In the genomic region with DNA sequence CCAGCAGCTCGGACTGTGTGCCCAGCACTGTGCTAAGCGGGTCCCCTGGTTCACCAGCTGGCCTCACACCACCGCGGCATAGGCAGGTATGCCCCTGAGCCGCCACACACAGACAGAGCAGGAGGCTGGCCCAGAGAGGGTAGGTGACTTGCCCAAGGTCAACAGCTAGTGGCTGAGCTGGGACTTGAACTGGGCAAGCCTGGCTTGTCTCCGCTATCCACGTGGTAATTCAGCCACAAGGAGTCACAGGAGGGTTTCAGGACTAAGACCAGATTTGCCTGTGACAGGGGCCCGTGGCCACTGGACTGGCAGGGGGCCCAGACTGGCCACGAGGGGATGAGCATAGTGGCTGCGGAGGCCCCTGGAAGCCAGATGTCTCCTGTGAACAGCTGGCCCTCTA, we compare ENCODE assay signal across 3 cellular contexts.
TF ChIP-seq lines count a peak whose summit lies in the region.

No MANE protein-coding gene starts in this region.

TF ChIP-seq in SK-N-SH, 30 proteins besides CTCF, POLR2A, EP300 and RAD21 (continued from another document):
- no peak for TF ChIP-seq MEF2A (IDR thresholded peaks at IDR 0.05; ENCODE audit: borderline replicate concordance, low read depth)
- TF ChIP-seq SIN3A (IDR thresholded peaks at IDR 0.05; ENCODE audit: borderline replicate concordance, low read depth, low read length) = no peak
- TF ChIP-seq, protein P1, sequence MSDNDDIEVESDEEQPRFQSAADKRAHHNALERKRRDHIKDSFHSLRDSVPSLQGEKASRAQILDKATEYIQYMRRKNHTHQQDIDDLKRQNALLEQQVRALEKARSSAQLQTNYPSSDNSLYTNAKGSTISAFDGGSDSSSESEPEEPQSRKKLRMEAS (IDR thresholded peaks at IDR 0.05; ENCODE audit: low read depth) = no peak
- TF ChIP-seq CHD2 (IDR thresholded peaks at IDR 0.05; ENCODE audit: low read length, partially characterized antibody) = no peak
- TF ChIP-seq, protein P2, sequence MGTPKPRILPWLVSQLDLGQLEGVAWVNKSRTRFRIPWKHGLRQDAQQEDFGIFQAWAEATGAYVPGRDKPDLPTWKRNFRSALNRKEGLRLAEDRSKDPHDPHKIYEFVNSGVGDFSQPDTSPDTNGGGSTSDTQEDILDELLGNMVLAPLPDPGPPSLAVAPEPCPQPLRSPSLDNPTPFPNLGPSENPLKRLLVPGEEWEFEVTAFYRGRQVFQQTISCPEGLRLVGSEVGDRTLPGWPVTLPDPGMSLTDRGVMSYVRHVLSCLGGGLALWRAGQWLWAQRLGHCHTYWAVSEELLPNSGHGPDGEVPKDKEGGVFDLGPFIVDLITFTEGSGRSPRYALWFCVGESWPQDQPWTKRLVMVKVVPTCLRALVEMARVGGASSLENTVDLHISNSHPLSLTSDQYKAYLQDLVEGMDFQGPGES (IDR thresholded peaks at IDR 0.05; ENCODE audit: low read depth, low read length) = no peak
- no peak for TF ChIP-seq FOXM1 (IDR thresholded peaks at IDR 0.05; ENCODE audit: low read depth)
- no peak for TF ChIP-seq TEAD4 (IDR thresholded peaks at IDR 0.05; ENCODE audit: borderline replicate concordance, insufficient read depth)
- TF ChIP-seq, protein P3, sequence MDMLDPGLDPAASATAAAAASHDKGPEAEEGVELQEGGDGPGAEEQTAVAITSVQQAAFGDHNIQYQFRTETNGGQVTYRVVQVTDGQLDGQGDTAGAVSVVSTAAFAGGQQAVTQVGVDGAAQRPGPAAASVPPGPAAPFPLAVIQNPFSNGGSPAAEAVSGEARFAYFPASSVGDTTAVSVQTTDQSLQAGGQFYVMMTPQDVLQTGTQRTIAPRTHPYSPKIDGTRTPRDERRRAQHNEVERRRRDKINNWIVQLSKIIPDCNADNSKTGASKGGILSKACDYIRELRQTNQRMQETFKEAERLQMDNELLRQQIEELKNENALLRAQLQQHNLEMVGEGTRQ (IDR thresholded peaks at IDR 0.05; ENCODE audit: borderline replicate concordance, low read depth, low read length) = no peak
- no peak for TF ChIP-seq YY1 (IDR thresholded peaks at IDR 0.05; ENCODE audit: low read depth)
- no peak for TF ChIP-seq MXI1 (IDR thresholded peaks at IDR 0.05; ENCODE audit: low read depth, low read length)
- no peak for TF ChIP-seq EZH2phosphoT487 (IDR thresholded peaks at IDR 0.05; ENCODE audit: borderline replicate concordance, low read depth)
- no peak for TF ChIP-seq ELF1 (IDR thresholded peaks at IDR 0.05)
- no peak for TF ChIP-seq NRF1 (IDR thresholded peaks at IDR 0.05; ENCODE audit: low read depth, low read length)
- no peak for TF ChIP-seq GATA2 (CRISPR knock-in tag; IDR thresholded peaks at IDR 0.05)

TF ChIP-seq in SK-N-SH treated with all-trans-retinoic acid at 6 μM for 48 hours, 23 proteins besides CTCF, POLR2A, EP300 and RAD21 (continued from another document):
- TF ChIP-seq RARB (CRISPR knock-in tag; IDR thresholded peaks at IDR 0.05) (no peak), TCF4 (CRISPR knock-in tag; IDR thresholded peaks at IDR 0.05; ENCODE audit: borderline replicate concordance) (no peak), ZFP30 (CRISPR knock-in tag; IDR thresholded peaks at IDR 0.05) (no peak), ZNF8 (CRISPR knock-in tag; IDR thresholded peaks at IDR 0.05) (no peak), POU6F1 (CRISPR knock-in tag; IDR thresholded peaks at IDR 0.05; ENCODE audit: borderline replicate concordance, low read depth) (no peak), CSRNP3 (CRISPR knock-in tag; IDR thresholded peaks at IDR 0.05) (no peak), BACH2 (CRISPR knock-in tag; IDR thresholded peaks at IDR 0.05; ENCODE audit: borderline replicate concordance) (no peak), ESRRG (CRISPR knock-in tag; IDR thresholded peaks at IDR 0.05) (no peak), ISL1 (CRISPR knock-in tag; IDR thresholded peaks at IDR 0.05) (no peak), ZNF565 (CRISPR knock-in tag; conservative IDR thresholded peaks at IDR 0.05; ENCODE audit: low read depth) (no peak), ZNF70 (CRISPR knock-in tag; IDR thresholded peaks at IDR 0.05) (no peak), ZC3H10 (CRISPR knock-in tag; IDR thresholded peaks at IDR 0.05) (no peak), TOX (CRISPR knock-in tag; IDR thresholded peaks at IDR 0.05; ENCODE audit: borderline replicate concordance) (no peak), OSR1 (CRISPR knock-in tag; IDR thresholded peaks at IDR 0.05) (no peak), PPARA (CRISPR knock-in tag; IDR thresholded peaks at IDR 0.05; ENCODE audit: borderline replicate concordance) (no peak), ARNTL (CRISPR knock-in tag; IDR thresholded peaks at IDR 0.05; ENCODE audit: borderline replicate concordance, low read depth) (no peak)
- TF ChIP-seq, protein P4, sequence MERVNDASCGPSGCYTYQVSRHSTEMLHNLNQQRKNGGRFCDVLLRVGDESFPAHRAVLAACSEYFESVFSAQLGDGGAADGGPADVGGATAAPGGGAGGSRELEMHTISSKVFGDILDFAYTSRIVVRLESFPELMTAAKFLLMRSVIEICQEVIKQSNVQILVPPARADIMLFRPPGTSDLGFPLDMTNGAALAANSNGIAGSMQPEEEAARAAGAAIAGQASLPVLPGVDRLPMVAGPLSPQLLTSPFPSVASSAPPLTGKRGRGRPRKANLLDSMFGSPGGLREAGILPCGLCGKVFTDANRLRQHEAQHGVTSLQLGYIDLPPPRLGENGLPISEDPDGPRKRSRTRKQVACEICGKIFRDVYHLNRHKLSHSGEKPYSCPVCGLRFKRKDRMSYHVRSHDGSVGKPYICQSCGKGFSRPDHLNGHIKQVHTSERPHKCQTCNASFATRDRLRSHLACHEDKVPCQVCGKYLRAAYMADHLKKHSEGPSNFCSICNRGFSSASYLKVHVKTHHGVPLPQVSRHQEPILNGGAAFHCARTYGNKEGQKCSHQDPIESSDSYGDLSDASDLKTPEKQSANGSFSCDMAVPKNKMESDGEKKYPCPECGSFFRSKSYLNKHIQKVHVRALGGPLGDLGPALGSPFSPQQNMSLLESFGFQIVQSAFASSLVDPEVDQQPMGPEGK (CRISPR knock-in tag; IDR thresholded peaks at IDR 0.05; ENCODE audit: borderline replicate concordance) = no peak
- TF ChIP-seq, protein P5, sequence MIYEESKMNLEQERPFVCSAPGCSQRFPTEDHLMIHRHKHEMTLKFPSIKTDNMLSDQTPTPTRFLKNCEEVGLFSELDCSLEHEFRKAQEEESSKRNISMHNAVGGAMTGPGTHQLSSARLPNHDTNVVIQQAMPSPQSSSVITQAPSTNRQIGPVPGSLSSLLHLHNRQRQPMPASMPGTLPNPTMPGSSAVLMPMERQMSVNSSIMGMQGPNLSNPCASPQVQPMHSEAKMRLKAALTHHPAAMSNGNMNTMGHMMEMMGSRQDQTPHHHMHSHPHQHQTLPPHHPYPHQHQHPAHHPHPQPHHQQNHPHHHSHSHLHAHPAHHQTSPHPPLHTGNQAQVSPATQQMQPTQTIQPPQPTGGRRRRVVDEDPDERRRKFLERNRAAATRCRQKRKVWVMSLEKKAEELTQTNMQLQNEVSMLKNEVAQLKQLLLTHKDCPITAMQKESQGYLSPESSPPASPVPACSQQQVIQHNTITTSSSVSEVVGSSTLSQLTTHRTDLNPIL (CRISPR knock-in tag; IDR thresholded peaks at IDR 0.05; ENCODE audit: low read depth) = no peak

TF ChIP-seq in HEK293T, 16 proteins besides CTCF, POLR2A, EP300 and RAD21:
- TF ChIP-seq, protein P6, sequence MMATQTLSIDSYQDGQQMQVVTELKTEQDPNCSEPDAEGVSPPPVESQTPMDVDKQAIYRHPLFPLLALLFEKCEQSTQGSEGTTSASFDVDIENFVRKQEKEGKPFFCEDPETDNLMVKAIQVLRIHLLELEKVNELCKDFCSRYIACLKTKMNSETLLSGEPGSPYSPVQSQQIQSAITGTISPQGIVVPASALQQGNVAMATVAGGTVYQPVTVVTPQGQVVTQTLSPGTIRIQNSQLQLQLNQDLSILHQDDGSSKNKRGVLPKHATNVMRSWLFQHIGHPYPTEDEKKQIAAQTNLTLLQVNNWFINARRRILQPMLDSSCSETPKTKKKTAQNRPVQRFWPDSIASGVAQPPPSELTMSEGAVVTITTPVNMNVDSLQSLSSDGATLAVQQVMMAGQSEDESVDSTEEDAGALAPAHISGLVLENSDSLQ (IDR thresholded peaks at IDR 0.05) = no peak
- no peak for TF ChIP-seq FOXK2 (IDR thresholded peaks at IDR 0.05)
